Comparison of ENCODE assay signal across 13 cellular contexts in the genomic region with DNA sequence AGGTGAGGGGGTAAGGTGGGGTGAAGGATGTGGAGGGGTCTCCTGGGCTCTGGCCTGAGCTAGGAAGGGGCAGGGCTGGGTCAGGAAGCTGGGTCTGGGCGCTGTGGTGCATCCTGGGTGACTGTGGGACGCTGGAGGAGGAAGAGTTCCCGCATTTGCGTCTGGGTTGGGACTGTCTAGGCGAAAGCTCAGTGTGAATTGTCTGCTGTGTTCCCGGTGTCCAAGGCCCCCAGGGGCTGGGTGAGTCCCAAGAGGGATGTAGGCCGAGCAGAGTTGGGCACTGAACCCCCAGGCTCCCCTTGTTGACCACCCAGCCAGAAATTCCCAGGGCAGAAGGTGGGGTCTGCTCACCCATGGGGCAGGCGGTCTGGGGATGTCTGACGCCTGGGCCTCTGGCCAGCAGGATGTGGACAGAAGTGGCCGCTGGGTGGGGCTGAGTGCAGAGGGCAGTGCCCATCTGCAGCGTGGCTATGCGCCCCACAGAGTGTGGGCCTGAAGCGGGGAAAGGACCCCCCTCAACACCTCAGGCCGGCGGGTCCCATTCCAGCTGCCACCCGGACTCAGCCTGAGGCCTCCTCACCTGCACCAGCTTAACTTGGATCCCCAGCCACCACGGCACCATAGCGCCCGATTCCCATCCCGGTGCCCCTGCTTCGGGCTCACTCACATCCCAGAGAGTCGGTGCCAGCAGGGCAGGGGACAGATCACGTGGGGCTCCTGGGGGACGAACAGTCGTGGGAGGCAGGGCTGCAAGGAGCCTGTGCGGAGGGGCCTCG. TPM values are rescaled to one million over a fixed set of nuclear protein-coding genes. Genes with fewer than 3 reads are reported as not detected.
DNase-seq lines count a peak whose midpoint lies in the region; ATAC-seq and TF ChIP-seq lines count a peak whose summit lies in the region.
"Had no signal": no experiment of that assay in that cellular context is flagged by ENCODE, and none has a peak within 500 bp of the region (broad histone marks: within the 10 kb centered on the region; RNA-seq: fewer than 3 reads in every experiment).

No MANE protein-coding gene starts in this region.

- no peak overlapping the region for H3K9ac ChIP-seq in SK-N-SH

- H3K9me3 ChIP-seq in SK-N-SH, result no peaks in the 10 kb centered on the region
- H3K9me3 ChIP-seq in left ventricle myocardium inferior (replicated peaks), result no peaks in the 10 kb centered on the region
- no peaks in the 10 kb centered on the region for H3K9me3 ChIP-seq in psoas muscle
- H3K9me3 ChIP-seq: MG63 had no signal

- peaks cover 3% of the 10 kb centered on the region for H3F3A ChIP-seq in SK-N-SH (replicated peaks; ENCODE audit: insufficient read depth)

- H3K9me3 Mint-ChIP-seq in activated CD4-positive, alpha-beta T cell treated with anti-CD3 and anti-CD28 coated beads, Interleukin-2, amount 10 ng/mL, durations not matched to agents 7 days and 5 days, result no peaks in the 10 kb centered on the region
- H3K9me3 Mint-ChIP-seq: CD4-positive, alpha-beta memory T cell; T-helper 1 cell treated with Interleukin-12 subunit alpha and Interleukin-12 subunit beta and Interleukin-4 antibody, amounts not matched to agents 30 μg/mL and 1 μg/mL, for 36 hours had no signal

- POLR2A ChIA-PET in SK-N-SH (lab: Yijun Ruan, JAX), result interaction anchor here (0.6 kb wide), 1 partner anchor 116 kb away, joined by 3 read pairs; no protein-coding TSS in a partner anchor
- POLR2A ChIA-PET in activated CD4-positive, alpha-beta T cell treated with anti-CD3 and anti-CD28 coated beads, Interleukin-2, amount 10 ng/mL, durations not matched to agents 7 days and 5 days (lab: Charles Lee), result no interaction called here

- CTCF ChIA-PET in SK-N-SH (lab: Yijun Ruan, JAX), result interaction anchor here (1.1 to 3.1 kb wide), 5 partner anchors 16 to 187 kb away, joined by 4 to 15 read pairs (median 5); no protein-coding TSS in a partner anchor
- CTCF ChIA-PET in activated CD4-positive, alpha-beta T cell treated with anti-CD3 and anti-CD28 coated beads, Interleukin-2, amount 10 ng/mL, durations not matched to agents 7 days and 5 days (lab: Charles Lee), result interaction anchor here (0.6 kb wide), 1 partner anchor 105 kb away, joined by 4 read pairs; no protein-coding TSS in a partner anchor

- H3K4me1 Mint-ChIP-seq in activated CD4-positive, alpha-beta T cell treated with anti-CD3 and anti-CD28 coated beads, Interleukin-2, amount 10 ng/mL, durations not matched to agents 7 days and 5 days, result peaks cover 12% of the 10 kb centered on the region

- H3K27me3 ChIP-seq in SK-N-SH (ENCODE audit: insufficient read depth) (no peaks in the 10 kb centered on the region), left ventricle myocardium inferior (ENCODE audit: low read depth) (no peaks in the 10 kb centered on the region), psoas muscle (ENCODE audit: insufficient read depth in 3 of 3, low read length in 2 of 3) (peaks cover 0 to 45% (median 2%) of the 10 kb centered on the region in 3 donors)
- H3K27me3 ChIP-seq: MG63 had no signal

- no peak for ATAC-seq in psoas muscle
- ATAC-seq in HG03469 (IDR thresholded peaks at IDR 0.05; ENCODE audit: unreplicated experiment), result no peak

- H3K4me3 ChIP-seq in SK-N-SH (ENCODE audit: low read depth in 2 of 2, low read length in 1 of 2) (no peak overlapping the region), left ventricle myocardium inferior (no peak overlapping the region), psoas muscle (no peak overlapping the region)
- H3K4me3 ChIP-seq: MG63 had no signal

- no peak for TF ChIP-seq EP300 in SK-N-SH (IDR thresholded peaks at IDR 0.05; ENCODE audit: borderline replicate concordance in 1 of 2, low read depth in 1 of 2, low read length in 1 of 2)

- no peak overlapping the region for H3K4me2 ChIP-seq in SK-N-SH

- DNase-seq in DMS 273 (lab: John Stamatoyannopoulos, UW; ENCODE audit: unreplicated experiment) (peak; percentile 24), DMS 273 treated with DMSO at 0.1 percent for 48 hours (lab: John Stamatoyannopoulos, UW) (no peak), SK-N-SH (peak; percentile 61), left ventricle myocardium inferior (peak; percentile 20), psoas muscle (peak; percentile 13 to 48), NCI-H526 treated with DMSO at 0.1 percent for 48 hours (lab: John Stamatoyannopoulos, UW) (no peak)
- no peak for DNase-seq in activated CD4-positive, alpha-beta T cell treated with anti-CD3 and anti-CD28 coated beads, Interleukin-2, amount 10 ng/mL, durations not matched to agents 7 days and 5 days
- DNase-seq: activated CD4-positive, alpha-beta T cell treated with anti-CD3 and anti-CD28 coated beads for 48 hours; CD4-positive, alpha-beta memory T cell; MG63 had no signal

- H3K36me3 Mint-ChIP-seq in activated CD4-positive, alpha-beta T cell treated with anti-CD3 and anti-CD28 coated beads, Interleukin-2, amount 10 ng/mL, durations not matched to agents 7 days and 5 days (ENCODE audit: low read depth), result no peaks in the 10 kb centered on the region
- H3K36me3 Mint-ChIP-seq: CD4-positive, alpha-beta memory T cell had no signal

- H3K27ac ChIP-seq in SK-N-SH (ENCODE audit: low read depth in 2 of 2, low read length in 1 of 2) (peak overlapping the region in 1 of 2 experiments; percentile 62; a peak in 2 of 4 replicates), left ventricle myocardium inferior (replicated peaks) (no peak overlapping the region), psoas muscle (no peak overlapping the region)
- H3K27ac ChIP-seq: 22Rv1 had no signal

- WGBS in SK-N-SH (ENCODE audit: low lambda C conversion rate), result 78% methylated on average over 18 of the region's 27 CpGs
- 70 to 72% (median 71%) methylated on average over 24 to 27 of the region's 27 CpGs for WGBS in psoas muscle, 3 donors

- 0 out of 2 replicates have a peak, but pooled peaks have one; percentile 8 for TF ChIP-seq CTCF in SK-N-SH (IDR thresholded peaks at IDR 0.05)
- peak; percentile 16 for TF ChIP-seq CTCF in left ventricle myocardium inferior (IDR thresholded peaks at IDR 0.05; ENCODE audit: borderline replicate concordance)
- no peak for TF ChIP-seq CTCF in psoas muscle (IDR thresholded peaks at IDR 0.05)

- H3K4me1 ChIP-seq in SK-N-SH (ENCODE audit: control insufficient read depth in 1 of 2, insufficient read depth in 2 of 2, low read depth in 1 of 2, low read length in 1 of 2), result peaks cover 14 to 24% of the 10 kb centered on the region in 2 experiments; a peak in 3 of 4 replicates
- H3K4me1 ChIP-seq in left ventricle myocardium inferior, result peaks cover 48% of the 10 kb centered on the region
- H3K4me1 ChIP-seq in psoas muscle, result peaks cover under 1% of the 10 kb centered on the region

- H4K20me1 ChIP-seq in SK-N-SH (ENCODE audit: insufficient read depth), result no peaks in the 10 kb centered on the region

- no peaks in the 10 kb centered on the region for H3K36me3 ChIP-seq in SK-N-SH (replicated peaks in 1 of 2; ENCODE audit: control insufficient read depth in 1 of 2, insufficient read depth in 2 of 2, low read length in 1 of 2)
- H3K36me3 ChIP-seq in left ventricle myocardium inferior, result no peaks in the 10 kb centered on the region
- H3K36me3 ChIP-seq in psoas muscle (ENCODE audit: insufficient read depth in 1 of 2, low read depth in 1 of 2), result no peaks in the 10 kb centered on the region
- H3K36me3 ChIP-seq: MG63 had no signal

- H2AFZ ChIP-seq in SK-N-SH (ENCODE audit: low read depth), result no peak overlapping the region

- no peak for TF ChIP-seq RAD21 in SK-N-SH (IDR thresholded peaks at IDR 0.05; ENCODE audit: low read length)

- H3K9me2 ChIP-seq in SK-N-SH, result no peaks in the 10 kb centered on the region

- no peak overlapping the region for H3K27ac Mint-ChIP-seq in activated CD4-positive, alpha-beta T cell treated with anti-CD3 and anti-CD28 coated beads, Interleukin-2, amount 10 ng/mL, durations not matched to agents 7 days and 5 days
- H3K27ac Mint-ChIP-seq: T-helper 1 cell treated with Interleukin-12 subunit alpha and Interleukin-12 subunit beta and Interleukin-4 antibody, amounts not matched to agents 30 μg/mL and 1 μg/mL, for 36 hours had no signal

- intact Hi-C loops in left ventricle myocardium inferior (cut with micrococcal nuclease) (no loop called here), psoas muscle (cut with DNase I) (no loop called here)

- no peaks in the 10 kb centered on the region for H3K79me2 ChIP-seq in SK-N-SH (ENCODE audit: insufficient read depth)

- no peak overlapping the region for H3K4me3 Mint-ChIP-seq in activated CD4-positive, alpha-beta T cell treated with anti-CD3 and anti-CD28 coated beads, Interleukin-2, amount 10 ng/mL, durations not matched to agents 7 days and 5 days
- H3K4me3 Mint-ChIP-seq: CD4-positive, alpha-beta memory T cell; T-helper 1 cell treated with Interleukin-12 subunit alpha and Interleukin-12 subunit beta and Interleukin-4 antibody, amounts not matched to agents 30 μg/mL and 1 μg/mL, for 36 hours had no signal

- H3K27me3 Mint-ChIP-seq in activated CD4-positive, alpha-beta T cell treated with anti-CD3 and anti-CD28 coated beads, Interleukin-2, amount 10 ng/mL, durations not matched to agents 7 days and 5 days, result no peaks in the 10 kb centered on the region

TF ChIP-seq in SK-N-SH, 30 proteins besides CTCF, POLR2A, EP300 and RAD21 (continues in another document):
- TF ChIP-seq TEAD4 (IDR thresholded peaks at IDR 0.05; ENCODE audit: borderline replicate concordance, insufficient read depth) (no peak), ELF1 (IDR thresholded peaks at IDR 0.05) (no peak), RXRA (IDR thresholded peaks at IDR 0.05; ENCODE audit: borderline replicate concordance, low read depth) (no peak), GATA2 (CRISPR knock-in tag; IDR thresholded peaks at IDR 0.05) (no peak), RFX5 (IDR thresholded peaks at IDR 0.05; ENCODE audit: low read length) (no peak)

RNA-seq across cellular contexts. Expression of gene POFUT2, which starts 36.9 kb away (rescaled TPM):
- 45.5 and 53.3 TPM in 2 replicates for polyA plus RNA-seq in SK-N-SH (2012; rRNA removed)
- polyA plus RNA-seq in SK-N-SH (2012; cell fraction: cytosol; rRNA removed), result 27.6 and 33.4 TPM in 2 replicates
- polyA plus RNA-seq in SK-N-SH (2012; cell fraction: nucleus; rRNA removed), result 208 and 214 TPM in 2 replicates
- total RNA-seq in left ventricle myocardium inferior, result 20.9 TPM
- 10 to 100 TPM in 2 of 4 donors, 1 to 10 TPM in 2; 5.6 to 13.9 (median 9.4) TPM for total RNA-seq in psoas muscle
- 10 to 100 TPM in 2 of 3 donors, 1 to 10 TPM in 1; 8.3 to 13.1 (median 10.8) TPM for polyA plus RNA-seq in psoas muscle
- 10 to 100 TPM; 19.0 to 19.6 TPM for total RNA-seq in activated CD4-positive, alpha-beta T cell treated with anti-CD3 and anti-CD28 coated beads, Interleukin-2, amount 10 ng/mL, durations not matched to agents 7 days and 5 days

Comparison
In these comparisons a context has a peak if more than half of its experiments do, and no peak if none do; other contexts are left out.
1. DNase-seq: peak in DMS 273 (single experiment), SK-N-SH (single experiment), left ventricle myocardium inferior (single experiment) and psoas muscle (2 of 2); none in DMS 273 treated with DMSO at 0.1 percent for 48 hours (single experiment), activated CD4-positive, alpha-beta T cell treated with anti-CD3 and anti-CD28 coated beads, Interleukin-2, amount 10 ng/mL, durations not matched to agents 7 days and 5 days (single experiment) and NCI-H526 treated with DMSO at 0.1 percent for 48 hours (single experiment).